In the genomic region with DNA sequence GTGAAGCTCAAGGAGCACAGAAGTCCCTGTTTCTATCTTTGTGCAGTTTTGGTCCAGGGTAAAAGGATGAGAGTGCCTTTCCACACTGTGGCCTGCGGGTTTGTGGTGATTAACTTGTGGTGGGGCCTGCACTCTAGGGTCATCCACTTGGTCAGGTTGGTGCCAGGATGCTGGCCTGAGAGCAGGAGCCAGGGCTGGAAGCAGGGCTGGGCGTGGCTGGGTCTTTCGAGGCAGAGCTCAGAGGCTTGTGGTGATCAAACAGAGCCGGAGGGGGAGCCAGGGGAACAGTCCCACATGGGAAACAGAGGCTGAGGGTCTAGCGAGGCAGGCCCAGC, we compare ENCODE assay signal across 1 cellular context.
TF ChIP-seq lines count a peak whose summit lies in the region.

No MANE protein-coding gene starts in this region.

TF ChIP-seq in IMR-90, 13 proteins besides CTCF, POLR2A, EP300 and RAD21:
- no peak for TF ChIP-seq RCOR1 (IDR thresholded peaks at IDR 0.05; ENCODE audit: insufficient replicate concordance, low read length)
